ENCODE assay signal across 16 cellular contexts in genomic region chr7:141695803-141696289, GRCh38. TPM values are rescaled to one million over a fixed set of nuclear protein-coding genes. Genes with fewer than 3 reads are reported as not detected.
DNase-seq lines count a peak whose midpoint lies in the region; ATAC-seq and TF ChIP-seq lines count a peak whose summit lies in the region.
"Had no signal": no experiment of that assay in that cellular context is flagged by ENCODE, and none has a peak within 500 bp of the region (broad histone marks: within the 10 kb centered on the region; RNA-seq: fewer than 3 reads in every experiment).

No MANE protein-coding gene starts in this region.

- no peaks in the 10 kb centered on the region for H3K9me2 ChIP-seq in hepatocyte (replicated peaks; ENCODE audit: insufficient read depth)

- peaks cover 52% of the 10 kb centered on the region for H3K4me1 Mint-ChIP-seq in activated CD4-positive, alpha-beta memory T cell treated with anti-CD3 and anti-CD28 coated beads for 36 hours (ENCODE audit: low read depth)
- peaks cover 57 to 84% (median 79%) of the 10 kb centered on the region in 4 donors for H3K4me1 Mint-ChIP-seq in naive thymus-derived CD8-positive, alpha-beta T cell

- H3K4me3 ChIP-seq in hepatocyte (no peak overlapping the region), aorta (ENCODE audit: low read length in 2 of 2) (no peak overlapping the region)
- H3K4me3 ChIP-seq: tibial nerve had no signal

- H3K4me2 ChIP-seq in hepatocyte: peak overlapping the region; percentile 37

- ATAC-seq in aorta (ENCODE audit: low FRiP score): peak; percentile 29
- no peak for ATAC-seq in naive thymus-derived CD8-positive, alpha-beta T cell
- ATAC-seq: sciatic nerve had no signal

- H3K4me3 Mint-ChIP-seq in activated CD4-positive, alpha-beta memory T cell treated with anti-CD3 and anti-CD28 coated beads for 36 hours: no peak overlapping the region
- H3K4me3 Mint-ChIP-seq in naive thymus-derived CD8-positive, alpha-beta T cell: no peak overlapping the region
- H3K4me3 Mint-ChIP-seq: activated naive CD4-positive, alpha-beta T cell treated with anti-CD3 and anti-CD28 coated beads, Interleukin-2, amount 50 U/mL, for 24 hours; T-helper 2 cell treated with Interferon-gamma antibody and Interleukin-4, amounts not matched to agents 5 μg/mL and 100 μg/mL, for 36 hours had no signal

- POLR2A ChIA-PET in activated CD4-positive, alpha-beta memory T cell treated with anti-CD3 and anti-CD28 coated beads for 36 hours (lab: Charles Lee): no interaction called here
- POLR2A ChIA-PET in naive thymus-derived CD8-positive, alpha-beta T cell (lab: Charles Lee): no interaction called here

- no peak for TF ChIP-seq CTCF in hepatocyte (IDR thresholded peaks at IDR 0.05; ENCODE audit: poor library complexity)

- H3K27ac ChIP-seq in hepatocyte: peak overlapping the region; percentile 10
- H3K27ac ChIP-seq in aorta (ENCODE audit: low read depth in 1 of 2, low read length in 2 of 2): peak overlapping the region in 1 of 2 donors; percentile 14
- H3K27ac ChIP-seq: tibial nerve had no signal

- H3K79me2 ChIP-seq in hepatocyte: peaks cover 86% of the 10 kb centered on the region

- no peaks in the 10 kb centered on the region for H4K20me1 ChIP-seq in hepatocyte (ENCODE audit: insufficient read depth, poor library complexity, severe bottlenecking)

- H3K27me3 ChIP-seq in hepatocyte (no peaks in the 10 kb centered on the region), aorta (ENCODE audit: control insufficient read depth in 1 of 2, insufficient read depth in 2 of 2, low read length in 1 of 2) (no peaks in the 10 kb centered on the region)
- H3K27me3 ChIP-seq: tibial nerve had no signal

- intact Hi-C loops in aorta (cut with DNase I): no loop called here
- intact Hi-C loops in activated CD4-positive, alpha-beta memory T cell treated with anti-CD3 and anti-CD28 coated beads for 36 hours (cut with micrococcal nuclease): no loop called here

- H3K9me3 Mint-ChIP-seq in activated CD4-positive, alpha-beta memory T cell treated with anti-CD3 and anti-CD28 coated beads for 36 hours: no peaks in the 10 kb centered on the region
- H3K9me3 Mint-ChIP-seq in naive thymus-derived CD8-positive, alpha-beta T cell: no peaks in the 10 kb centered on the region
- H3K9me3 Mint-ChIP-seq: activated naive CD4-positive, alpha-beta T cell treated with anti-CD3 and anti-CD28 coated beads, Interleukin-2, amount 50 U/mL, for 24 hours; naive B cell; T-helper 2 cell treated with Interferon-gamma antibody and Interleukin-4, amounts not matched to agents 5 μg/mL and 100 μg/mL, for 36 hours had no signal

- H3K36me3 ChIP-seq in hepatocyte (replicated peaks; ENCODE audit: insufficient read depth, low read depth) (no peaks in the 10 kb centered on the region), aorta (ENCODE audit: control insufficient read depth in 1 of 2, insufficient read depth in 2 of 2, low read length in 1 of 2) (no peaks in the 10 kb centered on the region)
- H3K36me3 ChIP-seq: tibial nerve had no signal

- H3K4me1 ChIP-seq in hepatocyte (ENCODE audit: insufficient read depth): peaks cover 9% of the 10 kb centered on the region
- peaks cover 6 to 9% of the 10 kb centered on the region in 2 donors for H3K4me1 ChIP-seq in aorta (ENCODE audit: control insufficient read depth in 1 of 2, insufficient read depth in 2 of 2, low read length in 2 of 2)

- CTCF ChIA-PET in activated CD4-positive, alpha-beta memory T cell treated with anti-CD3 and anti-CD28 coated beads for 36 hours (lab: Charles Lee): interaction anchor here (0.6 to 1.4 kb wide), 2 partner anchors 195 to 280 kb away, joined by 3 read pairs; no protein-coding TSS in a partner anchor

- no peaks in the 10 kb centered on the region for H3K27me3 Mint-ChIP-seq in activated CD4-positive, alpha-beta memory T cell treated with anti-CD3 and anti-CD28 coated beads for 36 hours
- H3K27me3 Mint-ChIP-seq in naive thymus-derived CD8-positive, alpha-beta T cell: no peaks in the 10 kb centered on the region
- H3K27me3 Mint-ChIP-seq: activated naive CD4-positive, alpha-beta T cell treated with anti-CD3 and anti-CD28 coated beads, Interleukin-2, amount 50 U/mL, for 24 hours; naive B cell had no signal

- peaks cover 3% of the 10 kb centered on the region for H3K36me3 Mint-ChIP-seq in activated CD4-positive, alpha-beta memory T cell treated with anti-CD3 and anti-CD28 coated beads for 36 hours
- H3K36me3 Mint-ChIP-seq in naive thymus-derived CD8-positive, alpha-beta T cell: peaks cover 0 to 34% (median 0%) of the 10 kb centered on the region in 3 donors

- DNase-seq in SIG-M5 treated with dmso at 0.1 percent for 504 hours (lab: John Stamatoyannopoulos, UW; ENCODE audit: unreplicated experiment) (peak; percentile 12), SIG-M5 (lab: John Stamatoyannopoulos, UW) (no peak), NCI-H748 (lab: John Stamatoyannopoulos, UW; ENCODE audit: unreplicated experiment) (peak; percentile 80), hepatocyte (ENCODE audit: low spot score) (no peak), aorta (no peak)
- no peak for DNase-seq in activated CD4-positive, alpha-beta memory T cell treated with anti-CD3 and anti-CD28 coated beads for 36 hours
- no peak for DNase-seq in stimulated activated CD4-positive, alpha-beta T cell treated with anti-CD3 and anti-CD28 coated beads, Interleukin-2, amount 100 ng/mL, for 24 hours
- no peak for DNase-seq in naive thymus-derived CD8-positive, alpha-beta T cell
- DNase-seq: naive B cell, NCI-H1048 had no signal

- no peak overlapping the region for H3K27ac Mint-ChIP-seq in activated CD4-positive, alpha-beta memory T cell treated with anti-CD3 and anti-CD28 coated beads for 36 hours
- peak overlapping the region in 1 of 10 donors; percentile 22 for H3K27ac Mint-ChIP-seq in naive thymus-derived CD8-positive, alpha-beta T cell
- H3K27ac Mint-ChIP-seq: T-helper 2 cell treated with Interferon-gamma antibody and Interleukin-4, amounts not matched to agents 5 μg/mL and 100 μg/mL, for 36 hours had no signal

- 64% methylated on average over 6 of the region's 6 CpGs for WGBS in hepatocyte (ENCODE audit: low lambda C conversion rate, missing lambda C conversion rate)
- 33 to 43% methylated on average over 6 of the region's 6 CpGs for WGBS in aorta, 2 donors

- H2AFZ ChIP-seq in hepatocyte: no peak overlapping the region

- H3K9me3 ChIP-seq in hepatocyte (ENCODE audit: low read depth) (no peaks in the 10 kb centered on the region), aorta (ENCODE audit: control insufficient read depth, low read length) (no peaks in the 10 kb centered on the region)
- H3K9me3 ChIP-seq: tibial nerve had no signal

RNA-seq across cellular contexts. Expression of gene DENND11, which starts 6.1 kb away (rescaled TPM):
- total RNA-seq in hepatocyte (29.1 and 29.5 TPM in 2 replicates), aorta (10 to 100 TPM; 19.1 to 31.6 TPM)
- polyA plus RNA-seq in hepatocyte (4.0 and 5.6 TPM in 2 replicates), aorta (10 to 100 TPM in 1 of 2 donors, 1 to 10 TPM in 1; 7.3 to 11.8 TPM)
- total RNA-seq in activated CD4-positive, alpha-beta memory T cell treated with anti-CD3 and anti-CD28 coated beads for 36 hours: 10 to 100 TPM; 27.5 to 28.9 TPM
- 10 to 100 TPM; 65.4 to 68.0 TPM for total RNA-seq in naive thymus-derived CD8-positive, alpha-beta T cell
- polyA plus RNA-seq in naive thymus-derived CD8-positive, alpha-beta T cell: 10 to 100 TPM; 16.4 to 30.0 (median 20.3) TPM

RNA-seq across cellular contexts. Expression of gene WEE2, which starts 12.3 kb away (rescaled TPM):
- total RNA-seq in hepatocyte: 3.6 and 3.7 TPM in 2 replicates
- polyA plus RNA-seq in hepatocyte: 0.60 and 0.89 TPM in 2 replicates
- under 1 TPM in 1 of 2 donors, not detected in 1; 0.12 TPM for total RNA-seq in aorta
- not detected for polyA plus RNA-seq in aorta
- not detected for total RNA-seq in activated CD4-positive, alpha-beta memory T cell treated with anti-CD3 and anti-CD28 coated beads for 36 hours
- total RNA-seq in naive thymus-derived CD8-positive, alpha-beta T cell: not detected
- polyA plus RNA-seq in naive thymus-derived CD8-positive, alpha-beta T cell: not detected
- total RNA-seq: chondrocyte, fibroblast of lung, sciatic nerve, tibial nerve had no signal
- polyA plus RNA-seq: fibroblast of lung had no signal

RNA-seq across cellular contexts. Expression of gene SSBP1, which starts 42.3 kb away (rescaled TPM):
- total RNA-seq in hepatocyte: 153 and 186 TPM in 2 replicates
- 212 and 220 TPM in 2 replicates for polyA plus RNA-seq in hepatocyte
- total RNA-seq in aorta: 10 to 100 TPM; 72.1 to 77.0 TPM
- 100 to 1,000 TPM; 157 to 162 TPM for polyA plus RNA-seq in aorta
- total RNA-seq in activated CD4-positive, alpha-beta memory T cell treated with anti-CD3 and anti-CD28 coated beads for 36 hours: 100 to 1,000 TPM; 207 to 234 TPM
- total RNA-seq in naive thymus-derived CD8-positive, alpha-beta T cell: 100 to 1,000 TPM; 128 to 131 TPM
- 100 to 1,000 TPM; 341 to 350 (median 349) TPM for polyA plus RNA-seq in naive thymus-derived CD8-positive, alpha-beta T cell

Comparison
In these comparisons a context has a peak if more than half of its experiments do, and no peak if none do; other contexts are left out.
1. DNase-seq: peak in SIG-M5 treated with dmso at 0.1 percent for 504 hours (single experiment) and NCI-H748 (single experiment); none in SIG-M5 (single experiment), hepatocyte (single experiment), aorta (0 of 2), activated CD4-positive, alpha-beta memory T cell treated with anti-CD3 and anti-CD28 coated beads for 36 hours (single experiment), stimulated activated CD4-positive, alpha-beta T cell treated with anti-CD3 and anti-CD28 coated beads, Interleukin-2, amount 100 ng/mL, for 24 hours (0 of 2) and naive thymus-derived CD8-positive, alpha-beta T cell (0 of 10).